14 cellular contexts compared by ENCODE assay signal in genomic region chr1:46478721-46479485, GRCh38. TPM values are rescaled to one million over a fixed set of nuclear protein-coding genes. Genes with fewer than 3 reads are reported as not detected.
DNase-seq lines count a peak whose midpoint lies in the region; TF ChIP-seq lines count a peak whose summit lies in the region.
"Had no signal": no experiment of that assay in that cellular context is flagged by ENCODE, and none has a peak within 500 bp of the region (broad histone marks: within the 10 kb centered on the region; RNA-seq: fewer than 3 reads in every experiment).

No MANE protein-coding gene starts in this region.

- H3K36me3 ChIP-seq in HEK293 (ENCODE audit: control insufficient read depth in 2 of 2, insufficient read depth in 1 of 2, low read length in 2 of 2) (no peaks in the 10 kb centered on the region), WERI-Rb-1 (no peaks in the 10 kb centered on the region)
- H3K36me3 ChIP-seq: BLaER1 treated with 17β-estradiol and CSF1 and Interleukin-3, amounts not matched to agents 10 nM and 100 nM had no signal

- peaks cover 12% of the 10 kb centered on the region for H3K4me1 Mint-ChIP-seq in neural crest cell

- no peaks in the 10 kb centered on the region for H3K27me3 ChIP-seq in WERI-Rb-1 (ENCODE audit: insufficient read depth, low read depth, severe bottlenecking)

- POLR2A ChIA-PET in HEK293 (lab: Yijun Ruan, JAX): no interaction called here

- CTCF ChIA-PET in HEK293 (lab: Yijun Ruan, JAX): interaction anchor here (0.5 to 18.9 kb wide), 17 partner anchors 8 to 778 kb away, joined by 3 to 418 read pairs (median 3); partner anchors contain the start of gene DMBX1

- H3K9me3 ChIP-seq in HEK293 (ENCODE audit: control insufficient read depth, insufficient read depth, low read depth, low read length): no peaks in the 10 kb centered on the region
- no peaks in the 10 kb centered on the region for H3K9me3 ChIP-seq in WERI-Rb-1 (ENCODE audit: severe bottlenecking)
- H3K9me3 ChIP-seq: BLaER1 treated with 17β-estradiol and CSF1 and Interleukin-3, amounts not matched to agents 10 nM and 100 nM had no signal

- peak overlapping the region; percentile 43 for H3K27ac Mint-ChIP-seq in neural crest cell (ENCODE audit: unreplicated experiment)

- no peaks in the 10 kb centered on the region for H3K9me3 Mint-ChIP-seq in neural crest cell

- no peaks in the 10 kb centered on the region for H3K36me3 Mint-ChIP-seq in neural crest cell (ENCODE audit: low read depth)
- H3K36me3 Mint-ChIP-seq: CD4-positive, CD25-positive, alpha-beta regulatory T cell had no signal

- DNase-seq in WERI-Rb-1: peak; percentile 63
- DNase-seq in neural crest cell (ENCODE audit: low read depth, low spot score): no peak
- peak; percentile 16 for DNase-seq in retinal pigment epithelial cell (ENCODE audit: low read depth)
- DNase-seq in NCI-H2227 treated with DMSO at 0.1 percent for 48 hours (lab: John Stamatoyannopoulos, UW): no peak
- DNase-seq in MV-4-11 (lab: John Stamatoyannopoulos, UW): no peak
- DNase-seq in activated gamma-delta T cell (lab: John Stamatoyannopoulos, UW): no peak
- no peak for DNase-seq in SK-N-DZ (ENCODE audit: low spot score)
- DNase-seq: ACHN; Calu3; CD4-positive, CD25-positive, alpha-beta regulatory T cell; DMS 273 treated with DMSO at 0.1 percent for 48 hours; GM23248 had no signal

- no peak for TF ChIP-seq CTCF in HEK293 (tag by site-specific recombination; IDR thresholded peaks at IDR 0.05)
- no peak for TF ChIP-seq CTCF in WERI-Rb-1 (IDR thresholded peaks at IDR 0.05; ENCODE audit: low read depth, low read length)
- TF ChIP-seq CTCF in neural crest cell (conservative IDR thresholded peaks at IDR 0.05): no peak
- no peak for TF ChIP-seq CTCF in retinal pigment epithelial cell (conservative IDR thresholded peaks at IDR 0.05; ENCODE audit: low read depth, low read length)

- no peak overlapping the region for H3K4me3 Mint-ChIP-seq in neural crest cell
- H3K4me3 Mint-ChIP-seq: CD4-positive, CD25-positive, alpha-beta regulatory T cell had no signal

- H3K27ac ChIP-seq in HEK293 (ENCODE audit: extremely low read depth, low read depth, low read length) (no peak overlapping the region), WERI-Rb-1 (peak overlapping the region; percentile 93)
- H3K27ac ChIP-seq: BLaER1 treated with 17β-estradiol and CSF1 and Interleukin-3, amounts not matched to agents 10 nM and 100 nM; GM23248 had no signal

- H3K4me1 ChIP-seq in HEK293 (ENCODE audit: control insufficient read depth, insufficient read depth, low read length): no peaks in the 10 kb centered on the region

- H3K4me3 ChIP-seq in HEK293 (ENCODE audit: low read depth, low read length) (no peak overlapping the region), WERI-Rb-1 (ENCODE audit: low read depth, low read length) (no peak overlapping the region), retinal pigment epithelial cell (ENCODE audit: low read length) (no peak overlapping the region)
- H3K4me3 ChIP-seq: BLaER1 treated with 17β-estradiol and CSF1 and Interleukin-3, amounts not matched to agents 10 nM and 100 nM; GM23248 had no signal

- peaks cover 64% of the 10 kb centered on the region for H3K27me3 Mint-ChIP-seq in neural crest cell (ENCODE audit: low read depth)

TF ChIP-seq in HEK293, 187 proteins besides CTCF, POLR2A, EP300 and RAD21:
- no peak for TF ChIP-seq ZBTB8A (tag by site-specific recombination; IDR thresholded peaks at IDR 0.05)
- TF ChIP-seq GLIS2 (tag by site-specific recombination; IDR thresholded peaks at IDR 0.05): no peak
- TF ChIP-seq ZNF513 (tag by site-specific recombination; IDR thresholded peaks at IDR 0.05): no peak
- peak; percentile 44; the same call in 1 of the 2 replicates for TF ChIP-seq GLIS1 (tag by site-specific recombination; IDR thresholded peaks at IDR 0.05)

RNA-seq across cellular contexts. Expression of gene DMBX1, which starts 10.7 kb away (rescaled TPM):
- total RNA-seq in neural crest cell: not detected in 2 replicates
- not detected in 2 replicates for polyA plus RNA-seq in SK-N-DZ (2014; cell fraction: cytosol; rRNA removed)
- not detected in 2 replicates for polyA plus RNA-seq in SK-N-DZ (2014; cell fraction: nucleus; rRNA removed)
- total RNA-seq: CD4-positive, CD25-positive, alpha-beta regulatory T cell; GM23248 had no signal
- polyA plus RNA-seq: CD4-positive, CD25-positive, alpha-beta regulatory T cell; GM23248 had no signal

Comparison
In these comparisons a context has a peak if more than half of its experiments do, and no peak if none do; other contexts are left out.
1. DNase-seq: peak in WERI-Rb-1 (single experiment) and retinal pigment epithelial cell (single experiment); none in neural crest cell (single experiment), NCI-H2227 treated with DMSO at 0.1 percent for 48 hours (single experiment), MV-4-11 (single experiment), activated gamma-delta T cell (single experiment) and SK-N-DZ (single experiment).